Comparison of ENCODE assay signal across 1 cellular context in genomic region chr17:50157891-50158290, GRCh38.
TF ChIP-seq lines count a peak whose summit lies in the region.

No MANE protein-coding gene starts in this region.

TF ChIP-seq in K562, 482 proteins besides CTCF, POLR2A, EP300 and RAD21:
- TF ChIP-seq KLF1 (tag; IDR thresholded peaks at IDR 0.05), result no peak
- TF ChIP-seq RAD51 (IDR thresholded peaks at IDR 0.05; ENCODE audit: borderline replicate concordance, low read depth), result no peak
- TF ChIP-seq, protein P1, sequence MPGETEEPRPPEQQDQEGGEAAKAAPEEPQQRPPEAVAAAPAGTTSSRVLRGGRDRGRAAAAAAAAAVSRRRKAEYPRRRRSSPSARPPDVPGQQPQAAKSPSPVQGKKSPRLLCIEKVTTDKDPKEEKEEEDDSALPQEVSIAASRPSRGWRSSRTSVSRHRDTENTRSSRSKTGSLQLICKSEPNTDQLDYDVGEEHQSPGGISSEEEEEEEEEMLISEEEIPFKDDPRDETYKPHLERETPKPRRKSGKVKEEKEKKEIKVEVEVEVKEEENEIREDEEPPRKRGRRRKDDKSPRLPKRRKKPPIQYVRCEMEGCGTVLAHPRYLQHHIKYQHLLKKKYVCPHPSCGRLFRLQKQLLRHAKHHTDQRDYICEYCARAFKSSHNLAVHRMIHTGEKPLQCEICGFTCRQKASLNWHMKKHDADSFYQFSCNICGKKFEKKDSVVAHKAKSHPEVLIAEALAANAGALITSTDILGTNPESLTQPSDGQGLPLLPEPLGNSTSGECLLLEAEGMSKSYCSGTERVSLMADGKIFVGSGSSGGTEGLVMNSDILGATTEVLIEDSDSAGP (CRISPR knock-in tag; IDR thresholded peaks at IDR 0.05), result no peak
- TF ChIP-seq PPARD (CRISPR knock-in tag; IDR thresholded peaks at IDR 0.05), result no peak
